ENCODE assay signal across 8 cellular contexts in the genomic region with DNA sequence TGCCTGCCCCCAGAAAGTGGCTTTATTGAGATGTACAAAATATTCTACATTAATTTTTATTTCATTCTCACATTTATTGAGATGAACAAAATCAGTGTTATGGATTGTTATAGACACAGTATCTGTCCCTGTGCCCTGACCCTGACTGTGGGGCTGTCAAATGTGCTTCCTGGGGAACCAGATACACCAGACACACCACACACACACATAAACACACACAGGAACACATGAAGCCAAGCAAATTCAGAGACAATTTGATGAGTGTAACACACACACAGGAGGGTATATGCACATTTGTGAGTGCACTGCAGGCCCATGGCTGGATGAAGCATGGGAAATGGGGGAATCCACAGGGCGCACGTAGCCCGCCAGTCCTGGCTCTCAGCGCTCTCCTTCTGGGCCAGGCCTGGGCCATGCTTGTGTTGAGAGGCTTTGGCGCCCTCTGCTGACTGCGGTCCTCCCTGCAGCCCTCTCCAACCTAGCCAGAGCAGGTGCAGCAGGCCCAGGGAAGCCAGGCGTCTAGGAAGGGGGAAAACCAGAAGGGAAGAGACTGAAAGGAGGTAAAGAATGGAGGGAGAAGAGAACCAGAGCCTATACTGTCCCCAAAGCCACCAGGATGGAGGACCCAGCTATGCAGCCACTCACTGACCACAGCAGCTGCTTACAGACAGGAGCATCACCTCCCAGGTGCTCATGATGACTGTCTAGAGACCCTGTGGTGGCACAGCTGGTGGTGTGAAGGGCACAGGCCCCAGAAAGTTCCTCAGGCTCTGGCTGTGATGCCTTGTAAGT. TPM values are rescaled to one million over a fixed set of nuclear protein-coding genes. Genes with fewer than 3 reads are reported as not detected.
DNase-seq lines count a peak whose midpoint lies in the region; ATAC-seq and TF ChIP-seq lines count a peak whose summit lies in the region.

No MANE protein-coding gene starts in this region.

- no peaks in the 10 kb centered on the region for H3K9me3 Mint-ChIP-seq in activated CD8-positive, alpha-beta T cell treated with anti-CD3 and anti-CD28 coated beads, Interleukin-2, amount 10 ng/mL, durations not matched to agents 7 days and 5 days (ENCODE audit: insufficient read depth)
- H3K9me3 Mint-ChIP-seq in mesothelial cell of epicardium = no peaks in the 10 kb centered on the region

- peaks cover 27% of the 10 kb centered on the region for H3K4me1 Mint-ChIP-seq in activated CD8-positive, alpha-beta T cell treated with anti-CD3 and anti-CD28 coated beads, Interleukin-2, amount 10 ng/mL, durations not matched to agents 7 days and 5 days (ENCODE audit: low read depth)
- no peaks in the 10 kb centered on the region for H3K4me1 Mint-ChIP-seq in mesothelial cell of epicardium

- H3K27ac ChIP-seq in effector memory CD4-positive, alpha-beta T cell (ENCODE audit: insufficient read depth, low read length, poor library complexity, severe bottlenecking) = no peak overlapping the region

- H3K27me3 Mint-ChIP-seq in activated CD8-positive, alpha-beta T cell treated with anti-CD3 and anti-CD28 coated beads, Interleukin-2, amount 10 ng/mL, durations not matched to agents 7 days and 5 days (ENCODE audit: low read depth) = no peaks in the 10 kb centered on the region
- H3K27me3 Mint-ChIP-seq in mesothelial cell of epicardium (ENCODE audit: low read depth) = peaks cover 7% of the 10 kb centered on the region

- no peaks in the 10 kb centered on the region for H3K27me3 ChIP-seq in effector memory CD4-positive, alpha-beta T cell (replicated peaks; ENCODE audit: control insufficient read depth, insufficient read depth, low read length, poor library complexity, severe bottlenecking)

- TF ChIP-seq CTCF in mesothelial cell of epicardium (IDR thresholded peaks at IDR 0.05; ENCODE audit: unreplicated experiment) = peak; percentile 77

- in situ Hi-C loops in G401 (cut with HindIII; ENCODE audit: low sequenced_read_pairs) = no loop called here

- peak; percentile 69 for ATAC-seq in HG02870 (IDR thresholded peaks at IDR 0.05; ENCODE audit: unreplicated experiment)
- ATAC-seq in activated CD8-positive, alpha-beta T cell treated with anti-CD3 and anti-CD28 coated beads, Interleukin-2, amount 10 ng/mL, durations not matched to agents 7 days and 5 days = peak; percentile 99
- no peak for ATAC-seq in GM18858 (IDR thresholded peaks at IDR 0.05; ENCODE audit: unreplicated experiment)

- no peaks in the 10 kb centered on the region for H3K9me3 ChIP-seq in effector memory CD4-positive, alpha-beta T cell (ENCODE audit: control insufficient read depth, low read length)

- no peak overlapping the region for H3K4me3 Mint-ChIP-seq in activated CD8-positive, alpha-beta T cell treated with anti-CD3 and anti-CD28 coated beads, Interleukin-2, amount 10 ng/mL, durations not matched to agents 7 days and 5 days
- no peak overlapping the region for H3K4me3 Mint-ChIP-seq in mesothelial cell of epicardium

- H3K4me1 ChIP-seq in effector memory CD4-positive, alpha-beta T cell (ENCODE audit: control insufficient read depth, insufficient read depth, low read length, poor library complexity, severe bottlenecking) = no peaks in the 10 kb centered on the region

- POLR2A ChIA-PET in activated CD8-positive, alpha-beta T cell treated with anti-CD3 and anti-CD28 coated beads, Interleukin-2, amount 10 ng/mL, durations not matched to agents 7 days and 5 days (lab: Charles Lee) = interaction anchor here (1.2 kb wide), 1 partner anchor 8 kb away, joined by 5 read pairs; no protein-coding TSS in a partner anchor

- H3K27ac Mint-ChIP-seq in activated CD8-positive, alpha-beta T cell treated with anti-CD3 and anti-CD28 coated beads, Interleukin-2, amount 10 ng/mL, durations not matched to agents 7 days and 5 days = peak overlapping the region; percentile 37
- no peak overlapping the region for H3K27ac Mint-ChIP-seq in mesothelial cell of epicardium

- CTCF ChIA-PET in activated CD8-positive, alpha-beta T cell treated with anti-CD3 and anti-CD28 coated beads, Interleukin-2, amount 10 ng/mL, durations not matched to agents 7 days and 5 days (lab: Charles Lee) = interaction anchor here (0.8 to 7.2 kb wide), 13 partner anchors 10 to 211 kb away, joined by 3 to 115 read pairs (median 5); partner anchors contain the start of gene TBC1D21

- no peaks in the 10 kb centered on the region for H3K36me3 Mint-ChIP-seq in activated CD8-positive, alpha-beta T cell treated with anti-CD3 and anti-CD28 coated beads, Interleukin-2, amount 10 ng/mL, durations not matched to agents 7 days and 5 days (ENCODE audit: low read depth)
- no peaks in the 10 kb centered on the region for H3K36me3 Mint-ChIP-seq in mesothelial cell of epicardium

- no peaks in the 10 kb centered on the region for H3K36me3 ChIP-seq in effector memory CD4-positive, alpha-beta T cell (ENCODE audit: control insufficient read depth, insufficient read depth, low read length)

- no peak overlapping the region for H3K4me3 ChIP-seq in effector memory CD4-positive, alpha-beta T cell (ENCODE audit: insufficient read depth, low read depth, low read length, poor library complexity, severe bottlenecking)

- DNase-seq in G401 (ENCODE audit: low spot score) (peak; percentile 84), NCI-H82 treated with DMSO at 0.1 percent for 48 hours (lab: John Stamatoyannopoulos, UW; ENCODE audit: unreplicated experiment) (peak; percentile 26), mesothelial cell of epicardium (ENCODE audit: low spot score in 2 of 2, unreplicated experiment in 2 of 2) (peak; percentile 63 to 91)
- DNase-seq in activated CD8-positive, alpha-beta T cell treated with anti-CD3 and anti-CD28 coated beads, Interleukin-2, amount 10 ng/mL, durations not matched to agents 7 days and 5 days = peak; percentile 87
- DNase-seq in effector memory CD4-positive, alpha-beta T cell = peak; percentile 41 to 58 (median 47)
- peak; percentile 70 to 73 for DNase-seq in stimulated activated CD8-positive, alpha-beta memory T cell treated with anti-CD3 and anti-CD28 coated beads, Interleukin-2, amount 100 ng/mL, for 48 hours (ENCODE audit: low read depth in 2 of 2)

RNA-seq across cellular contexts. Expression of gene LOXL1, which starts 18.0 kb away (rescaled TPM):
- total RNA-seq in G401 (2014; rRNA removed; shearing (Covaris generic)) = 77.4 and 117 TPM in 2 replicates
- 1 to 10 TPM; 5.9 to 8.4 TPM for total RNA-seq in activated CD8-positive, alpha-beta T cell treated with anti-CD3 and anti-CD28 coated beads, Interleukin-2, amount 10 ng/mL, durations not matched to agents 7 days and 5 days
- total RNA-seq in mesothelial cell of epicardium = 62.9 to 69.0 TPM (median 68.6 TPM) in 3 replicates

RNA-seq across cellular contexts. Expression of gene TBC1D21, which starts 34.9 kb away (rescaled TPM):
- total RNA-seq in G401 (2014; rRNA removed; shearing (Covaris generic)) = not detected in 2 replicates
- total RNA-seq in activated CD8-positive, alpha-beta T cell treated with anti-CD3 and anti-CD28 coated beads, Interleukin-2, amount 10 ng/mL, durations not matched to agents 7 days and 5 days = not detected
- total RNA-seq in mesothelial cell of epicardium = not detected in 3 replicates

Comparison
In these comparisons a context has a peak if more than half of its experiments do, and no peak if none do; other contexts are left out.
1. DNase-seq: peak in every context shown above with its lines; median percentile 87 in activated CD8-positive, alpha-beta T cell treated with anti-CD3 and anti-CD28 coated beads, Interleukin-2, amount 10 ng/mL, durations not matched to agents 7 days and 5 days; 84 in G401; 77 in mesothelial cell of epicardium; 72 in stimulated activated CD8-positive, alpha-beta memory T cell treated with anti-CD3 and anti-CD28 coated beads, Interleukin-2, amount 100 ng/mL, for 48 hours; 47 in effector memory CD4-positive, alpha-beta T cell; 26 in NCI-H82 treated with DMSO at 0.1 percent for 48 hours.